In genomic region chr15:88764448-88764847, GRCh38 we compare ENCODE assay signal across 39 cellular contexts. TPM values are rescaled to one million over a fixed set of nuclear protein-coding genes. Genes with fewer than 3 reads are reported as not detected.
DNase-seq lines count a peak whose midpoint lies in the region; ATAC-seq, FAIRE-seq and TF ChIP-seq lines count a peak whose summit lies in the region.
"Had no signal": no experiment of that assay in that cellular context is flagged by ENCODE, and none has a peak within 500 bp of the region (broad histone marks: within the 10 kb centered on the region; RNA-seq: fewer than 3 reads in every experiment).

No MANE protein-coding gene starts in this region.

- no peak overlapping the region for H3K9ac ChIP-seq in HepG2 (ENCODE audit: insufficient read depth, low read depth, low read length)
- no peak overlapping the region for H3K9ac ChIP-seq in IMR-90 (ENCODE audit: low read depth, low read length)
- H3K9ac ChIP-seq in K562 (ENCODE audit: insufficient read depth in 1 of 2, low read depth in 2 of 2, low read length in 2 of 2) = no peak overlapping the region
- H3K9ac ChIP-seq: BLaER1; BLaER1 treated with 17β-estradiol and CSF1 and Interleukin-3, amounts not matched to agents 10 nM and 100 nM had no signal

- H2AFZ ChIP-seq in HepG2 (ENCODE audit: low read length) (no peak overlapping the region), IMR-90 (replicated peaks; ENCODE audit: low read length, poor library complexity) (no peak overlapping the region), K562 (ENCODE audit: low read depth, low read length) (no peak overlapping the region)

- H3K4me2 ChIP-seq in HepG2 (ENCODE audit: low read depth, low read length) (no peak overlapping the region), A549 (no peak overlapping the region), IMR-90 (ENCODE audit: low read depth, low read length) (no peak overlapping the region), K562 (ENCODE audit: insufficient read depth, low read length) (no peak overlapping the region)
- H3K4me2 ChIP-seq: BLaER1; BLaER1 treated with 17β-estradiol and CSF1 and Interleukin-3, amounts not matched to agents 10 nM and 100 nM had no signal

- H2AK5ac ChIP-seq in IMR-90 (ENCODE audit: low read depth, low read length) = no peak overlapping the region

- no TSS peak for BruUV-seq in HepG2 (replicated peaks; lab: Mats Ljungman, UMichigan)
- BruUV-seq in IMR-90 (replicated peaks; lab: Mats Ljungman, UMichigan) = no TSS peak
- BruUV-seq in K562 (replicated peaks; lab: Mats Ljungman, UMichigan) = no TSS peak

- no peak overlapping the region for H4K5ac ChIP-seq in IMR-90 (ENCODE audit: low read depth, low read length)

- H3K27me3 ChIP-seq in HepG2 (ENCODE audit: control insufficient read depth in 1 of 2, insufficient read depth in 2 of 2, low read length in 2 of 2) = peaks cover 0 to 29% of the 10 kb centered on the region in 2 experiments; a peak in 2 of 5 replicates
- H3K27me3 ChIP-seq in right lobe of liver = no peaks in the 10 kb centered on the region
- peaks cover 39% of the 10 kb centered on the region for H3K27me3 ChIP-seq in IMR-90 (ENCODE audit: control insufficient read depth, insufficient read depth, low read length)
- peaks cover 19 to 43% of the 10 kb centered on the region in 2 experiments for H3K27me3 ChIP-seq in K562 (ENCODE audit: control insufficient read depth in 2 of 2, insufficient read depth in 2 of 2, low read length in 2 of 2)
- peaks cover 21% of the 10 kb centered on the region for H3K27me3 ChIP-seq in lower lobe of right lung (ENCODE audit: low read depth)
- H3K27me3 ChIP-seq in HAP-1 (ENCODE audit: low read depth) = peaks cover 7% of the 10 kb centered on the region; the same call in 1 of the 2 replicates
- H3K27me3 ChIP-seq: BLaER1; BLaER1 treated with 17β-estradiol and CSF1 and Interleukin-3, amounts not matched to agents 10 nM and 100 nM had no signal

- no peak overlapping the region for H4K8ac ChIP-seq in IMR-90 (ENCODE audit: low read depth in 2 of 2, low read length in 2 of 2)

- TF ChIP-seq POLR2A in HepG2 (IDR thresholded peaks at IDR 0.05; ENCODE audit: insufficient read depth in 1 of 2, low read depth in 2 of 2, low read length in 2 of 2) (no peak), right lobe of liver (IDR thresholded peaks at IDR 0.05) (no peak), A549 (IDR thresholded peaks at IDR 0.05; ENCODE audit: low read length) (no peak), IMR-90 (IDR thresholded peaks at IDR 0.05; ENCODE audit: low read depth, low read length) (no peak), K562 (conservative IDR thresholded peaks at IDR 0.05) (no peak)

- CTCF ChIA-PET in HepG2 (lab: Yijun Ruan, JAX; ENCODE audit: low intra/inter-chr PET ratio, low total read pairs) = no interaction called here
- CTCF ChIA-PET in A549 (lab: Yijun Ruan, JAX) = no interaction called here
- CTCF ChIA-PET in IMR-90 (lab: Yijun Ruan, JAX) = no interaction called here
- CTCF ChIA-PET in K562 (lab: Yijun Ruan, JAX; ENCODE audit: low intra/inter-chr PET ratio) = no interaction called here

- TF ChIP-seq EP300 in HepG2 (IDR thresholded peaks at IDR 0.05; ENCODE audit: low read depth in 2 of 2, low read length in 2 of 2) (no peak), HepG2 (CRISPR knock-in tag; IDR thresholded peaks at IDR 0.05; ENCODE audit: borderline replicate concordance) (no peak), A549 (IDR thresholded peaks at IDR 0.05) (no peak), K562 (IDR thresholded peaks at IDR 0.05; ENCODE audit: low read length) (no peak)

- TF ChIP-seq RAD21 in HepG2 (CRISPR knock-in tag; IDR thresholded peaks at IDR 0.05) (no peak), A549 (conservative IDR thresholded peaks at IDR 0.05 in 1 of 2, IDR thresholded peaks at IDR 0.05 in 1 of 2) (no peak), IMR-90 (IDR thresholded peaks at IDR 0.05; ENCODE audit: low read length) (no peak), K562 (CRISPR knock-in tag; conservative IDR thresholded peaks at IDR 0.05 in 1 of 2, IDR thresholded peaks at IDR 0.05 in 1 of 2) (no peak)

- no peak overlapping the region for H2BK15ac ChIP-seq in IMR-90 (ENCODE audit: low read depth, low read length)

- H3K4me3 ChIP-seq in HepG2 (replicated peaks in 1 of 3; ENCODE audit: insufficient read depth in 1 of 3, low read depth in 2 of 3, low read length in 3 of 3) = no peak overlapping the region
- no peak overlapping the region for H3K4me3 ChIP-seq in right lobe of liver
- H3K4me3 ChIP-seq in A549 = no peak overlapping the region
- no peak overlapping the region for H3K4me3 ChIP-seq in IMR-90 (ENCODE audit: insufficient read depth, low read depth, low read length)
- no peak overlapping the region for H3K4me3 ChIP-seq in K562
- H3K4me3 ChIP-seq in lower lobe of right lung = no peak overlapping the region
- no peak overlapping the region for H3K4me3 ChIP-seq in HAP-1
- H3K4me3 ChIP-seq: BLaER1; BLaER1 treated with 17β-estradiol and CSF1 and Interleukin-3, amounts not matched to agents 10 nM and 100 nM had no signal

- no peaks in the 10 kb centered on the region for H3K79me1 ChIP-seq in IMR-90 (ENCODE audit: low read depth in 1 of 2, low read length in 2 of 2)

- H3K9me1 ChIP-seq in IMR-90 (ENCODE audit: insufficient read depth, low read length) (no peaks in the 10 kb centered on the region), K562 (ENCODE audit: control insufficient read depth, insufficient read depth, low read length) (no peaks in the 10 kb centered on the region)

- H3K4ac ChIP-seq in IMR-90 (ENCODE audit: low read depth, low read length) = no peak overlapping the region

- no peak overlapping the region for H3K18ac ChIP-seq in IMR-90 (ENCODE audit: low read depth, low read length)

- no peaks in the 10 kb centered on the region for H3K79me2 ChIP-seq in HepG2 (ENCODE audit: insufficient read depth, low read length)
- H3K79me2 ChIP-seq in K562 (ENCODE audit: control insufficient read depth, insufficient read depth, low read length) = no peaks in the 10 kb centered on the region

- no peak overlapping the region for H3K23ac ChIP-seq in IMR-90 (ENCODE audit: low read depth, low read length)

- DNase-seq in HepG2 (ENCODE audit: low spot score) = no peak
- DNase-seq in right lobe of liver = no peak
- DNase-seq in A549 (ENCODE audit: low read depth in 1 of 2, low spot score in 1 of 2) = no peak
- no peak for DNase-seq in IMR-90
- DNase-seq in K562 (ENCODE audit: extremely low read depth in 1 of 4, low spot score in 3 of 4) = no peak
- no peak for DNase-seq in lower lobe of right lung
- no peak for DNase-seq in HAP-1 (ENCODE audit: low spot score in 2 of 2)
- DNase-seq in NK-92 treated with Interleukin-12 subunit alpha and Interleukin-12 subunit beta, amount 100 ng/mL, for 24 hours (lab: John Stamatoyannopoulos, UW) = no peak
- DNase-seq: 8988T; ACHN; AML-193; BE2C; C1 segment of cervical spinal cord; Caco-2; Calu3; CD4-positive, alpha-beta memory T cell; CD4-positive, alpha-beta T cell; CD4-positive, CD25-positive, alpha-beta regulatory T cell; CD8-positive, alpha-beta memory T cell; CD8-positive, alpha-beta T cell; COR-L47; DMS 273 treated with DMSO at 0.1 percent for 48 hours; DMS153; DMS53; DMS79; DMS79 treated with DMSO at 0.1 percent for 48 hours; DND-41; EL had no signal

- no peak overlapping the region for H2BK120ac ChIP-seq in IMR-90 (ENCODE audit: low read depth, low read length)

- H2BK20ac ChIP-seq in IMR-90 (ENCODE audit: low read depth, low read length) = no peak overlapping the region

- intact Hi-C loops in HepG2 (cut with micrococcal nuclease; ENCODE audit: unreplicated experiment) (no loop called here), right lobe of liver (cut with DNase I) (no loop called here), IMR-90 (cut with micrococcal nuclease) (no loop called here), K562 (cut with micrococcal nuclease) (no loop called here), lower lobe of right lung (cut with DNase I) (no loop called here)

- POLR2A ChIA-PET in HepG2 (lab: Yijun Ruan, JAX) (no interaction called here), A549 (lab: Yijun Ruan, JAX) (no interaction called here), IMR-90 (lab: Charles Lee; ENCODE audit: unreplicated experiment) (no interaction called here), K562 (lab: Yijun Ruan, JAX) (no interaction called here)

- no peak for FAIRE-seq in HepG2 (lab: Jason Lieb, UNC)
- no peak for FAIRE-seq in A549 (lab: Jason Lieb, UNC)
- FAIRE-seq in K562 (lab: Jason Lieb, UNC) = no peak
- FAIRE-seq: A204.1, D721Med had no signal

- no peak overlapping the region for H3K14ac ChIP-seq in IMR-90 (replicated peaks; ENCODE audit: low read depth, low read length)

- H3K9me3 ChIP-seq in HepG2 (ENCODE audit: low read length) (no peaks in the 10 kb centered on the region), right lobe of liver (no peaks in the 10 kb centered on the region), A549 (peaks cover 22% of the 10 kb centered on the region), IMR-90 (ENCODE audit: control insufficient read depth, insufficient read depth, low read length) (peaks cover 3% of the 10 kb centered on the region), K562 (replicated peaks; ENCODE audit: control insufficient read depth, insufficient read depth, low read depth, low read length) (no peaks in the 10 kb centered on the region), lower lobe of right lung (no peaks in the 10 kb centered on the region), HAP-1 (no peaks in the 10 kb centered on the region; the same call in 1 of the 2 replicates)
- H3K9me3 ChIP-seq: BE2C had no signal

- H2BK5ac ChIP-seq in IMR-90 (ENCODE audit: low read depth, low read length, poor library complexity, severe bottlenecking) = no peak overlapping the region

- H3K27ac ChIP-seq in HepG2 (ENCODE audit: extremely low read length, insufficient read depth, low read length) (no peak overlapping the region), right lobe of liver (no peak overlapping the region), A549 (no peak overlapping the region), IMR-90 (ENCODE audit: insufficient read depth, low read length) (no peak overlapping the region), K562 (ENCODE audit: extremely low read depth, low read depth, low read length) (no peak overlapping the region), lower lobe of right lung (no peak overlapping the region)
- H3K27ac ChIP-seq: 22Rv1; BLaER1; BLaER1 treated with 17β-estradiol and CSF1 and Interleukin-3, amounts not matched to agents 10 nM and 100 nM; C4-2B had no signal

- H2AK9ac ChIP-seq in IMR-90 (replicated peaks; ENCODE audit: low read depth, low read length, poor library complexity) = no peak overlapping the region

- WGBS in HepG2 (ENCODE audit: low lambda C conversion rate) = 0% methylated on average over 1 of the region's 1 CpG
- 67% methylated on average over 1 of the region's 1 CpG for WGBS in right lobe of liver (ENCODE audit: insufficient coverage, low coverage, low lambda C conversion rate, missing lambda C conversion rate)
- WGBS in A549 (ENCODE audit: missing lambda C conversion rate) = 3% methylated on average over 1 of the region's 1 CpG
- WGBS in IMR-90 (ENCODE audit: extremely low coverage in 2 of 2, insufficient read length in 1 of 2), 2 experiments = no CpG with 5 or more reads among the region's 1 CpG
- 0% methylated on average over 1 of the region's 1 CpG for WGBS in K562 (ENCODE audit: insufficient coverage, low coverage, missing lambda C conversion rate)

- no peak overlapping the region for H3K56ac ChIP-seq in IMR-90 (ENCODE audit: extremely low read depth, insufficient read depth, low read length)

- TF ChIP-seq CTCF in HepG2 (CRISPR knock-in tag; IDR thresholded peaks at IDR 0.05) (no peak), right lobe of liver (IDR thresholded peaks at IDR 0.05) (no peak), A549 (IDR thresholded peaks at IDR 0.05) (no peak), IMR-90 (conservative IDR thresholded peaks at IDR 0.05; ENCODE audit: low read depth, low read length) (no peak), K562 (IDR thresholded peaks at IDR 0.05 in 2 of 3, conservative IDR thresholded peaks at IDR 0.05 in 1 of 3; ENCODE audit: insufficient read depth in 2 of 3, low read depth in 1 of 3, low read length in 3 of 3) (no peak), lower lobe of right lung (IDR thresholded peaks at IDR 0.05) (no peak)

- ATAC-seq in HepG2 (no peak), right lobe of liver (no peak), A549 (no peak), IMR-90 (ENCODE audit: low read depth) (no peak), K562 (no peak), lower lobe of right lung (no peak)
- ATAC-seq: CD8-positive, alpha-beta T cell had no signal

- no peaks in the 10 kb centered on the region for H3K4me1 ChIP-seq in HepG2 (ENCODE audit: insufficient read depth, low read length)
- H3K4me1 ChIP-seq in right lobe of liver = no peaks in the 10 kb centered on the region
- H3K4me1 ChIP-seq in A549 = no peaks in the 10 kb centered on the region
- H3K4me1 ChIP-seq in IMR-90 (ENCODE audit: control insufficient read depth, insufficient read depth, low read length) = no peaks in the 10 kb centered on the region
- H3K4me1 ChIP-seq in K562 (replicated peaks in 1 of 2; ENCODE audit: control insufficient read depth in 2 of 2, insufficient read depth in 2 of 2, low read length in 2 of 2) = peaks cover 0 to 2% of the 10 kb centered on the region in 2 experiments; a peak in 2 of 5 replicates
- no peaks in the 10 kb centered on the region for H3K4me1 ChIP-seq in lower lobe of right lung
- no peaks in the 10 kb centered on the region for H3K4me1 ChIP-seq in HAP-1
- H3K4me1 ChIP-seq: BE2C; BLaER1; BLaER1 treated with 17β-estradiol and CSF1 and Interleukin-3, amounts not matched to agents 10 nM and 100 nM; Caco-2 had no signal

- no peaks in the 10 kb centered on the region for H4K20me1 ChIP-seq in HepG2 (ENCODE audit: insufficient read depth, low read length)
- no peaks in the 10 kb centered on the region for H4K20me1 ChIP-seq in IMR-90 (ENCODE audit: insufficient read depth, low read length)
- no peaks in the 10 kb centered on the region for H4K20me1 ChIP-seq in K562 (replicated peaks; ENCODE audit: control insufficient read depth, insufficient read depth, low read length)
- H4K20me1 ChIP-seq: BLaER1; BLaER1 treated with 17β-estradiol and CSF1 and Interleukin-3, amounts not matched to agents 10 nM and 100 nM had no signal

- dilution Hi-C loops in IMR-90 (cut with HindIII; ENCODE audit: low sequenced_read_pairs, unreplicated experiment) = no loop called here

- H3K36me3 ChIP-seq in HepG2 (replicated peaks in 1 of 2; ENCODE audit: control insufficient read depth in 1 of 2, insufficient read depth in 2 of 2, low read length in 2 of 2) (no peaks in the 10 kb centered on the region), right lobe of liver (no peaks in the 10 kb centered on the region), IMR-90 (ENCODE audit: control insufficient read depth, insufficient read depth, low read length) (no peaks in the 10 kb centered on the region), K562 (ENCODE audit: control insufficient read depth, insufficient read depth, low read length) (no peaks in the 10 kb centered on the region), lower lobe of right lung (no peaks in the 10 kb centered on the region), HAP-1 (replicated peaks) (no peaks in the 10 kb centered on the region)
- H3K36me3 ChIP-seq: BE2C; BLaER1; BLaER1 treated with 17β-estradiol and CSF1 and Interleukin-3, amounts not matched to agents 10 nM and 100 nM had no signal

- H4K91ac ChIP-seq in IMR-90 (ENCODE audit: insufficient read depth, low read depth, low read length) = no peak overlapping the region

- in situ Hi-C loops in HepG2 (cut with HindIII; ENCODE audit: extremely low pct_ligation_motif_present, low pct_unique_long_range_greater_than_20kb) = no loop called here
- in situ Hi-C loops in IMR-90 (cut with MboI; ENCODE audit: low sequenced_read_pairs) = no loop called here
- in situ Hi-C loops in K562 (cut with MboI) = no loop called here
- in situ Hi-C loops in HAP-1 (cut with MboI; ENCODE audit: low sequenced_read_pairs) = no loop called here

RNA-seq across cellular contexts. Expression of gene ACAN, which starts 38.8 kb away (rescaled TPM):
- total RNA-seq in HepG2 (2016; rRNA removed; fragmentation: Illumina TruSeq; extraction: Trizol) = not detected in 2 replicates
- total RNA-seq in HepG2 (2016; cell fraction: cytosol; rRNA removed; fragmentation: Illumina TruSeq; extraction: Trizol; ENCODE audit: low read depth) = not detected in 2 replicates
- total RNA-seq in HepG2 (2016; cell fraction: insoluble cytoplasmic fraction; rRNA removed; fragmentation: Illumina TruSeq; extraction: Trizol) = not detected in 2 replicates
- total RNA-seq in HepG2 (2016; cell fraction: membrane; rRNA removed; fragmentation: Illumina TruSeq; extraction: Trizol) = not detected in 2 replicates
- total RNA-seq in HepG2 (2016; cell fraction: nucleus; rRNA removed; fragmentation: Illumina TruSeq; extraction: Trizol) = not detected in 2 replicates
- polyA plus RNA-seq in HepG2 (2011; rRNA removed) = not detected in 2 replicates
- polyA plus RNA-seq in HepG2 (2011; cell fraction: cytosol; rRNA removed) = not detected in 2 replicates
- polyA plus RNA-seq in HepG2 (2011; cell fraction: nucleus; rRNA removed) = not detected in 2 replicates
- polyA plus RNA-seq in HepG2 (2012) = not detected in 2 replicates
- polyA plus RNA-seq in HepG2 (2016; cell fraction: cytosol; fragmentation: Illumina TruSeq; extraction: Trizol; ENCODE audit: low read depth) = not detected in 2 replicates
- not detected in 2 replicates for polyA plus RNA-seq in HepG2 (2016; cell fraction: insoluble cytoplasmic fraction; fragmentation: Illumina TruSeq; extraction: Trizol; ENCODE audit: low read depth)
- not detected in 2 replicates for polyA plus RNA-seq in HepG2 (2016; cell fraction: membrane; fragmentation: Illumina TruSeq; extraction: Trizol; ENCODE audit: low read depth)
- polyA plus RNA-seq in HepG2 (2016; cell fraction: nucleus; fragmentation: Illumina TruSeq; extraction: Trizol; ENCODE audit: insufficient read depth, low read depth) = not detected in 2 replicates
- polyA minus RNA-seq in HepG2 (2011; rRNA and poly(A)+ RNA removed; ENCODE audit: low replicate concordance) = not detected in 2 replicates
- not detected in 2 replicates for polyA minus RNA-seq in HepG2 (2011; cell fraction: cytosol; rRNA and poly(A)+ RNA removed)
- polyA minus RNA-seq in HepG2 (2011; cell fraction: nucleus; rRNA and poly(A)+ RNA removed) = not detected in 2 replicates
- total RNA-seq in right lobe of liver = under 1 TPM in 1 of 6 experiments, not detected in 5; 0.07 TPM
- not detected in 2 replicates for polyA plus RNA-seq in A549 (2011; rRNA removed)
- 0.01 TPM in 1 of 2 replicates, not detected in the other for polyA plus RNA-seq in A549 (2012; cell fraction: cytosol; rRNA removed)
- 0.01 TPM in 1 of 2 replicates, not detected in the other for polyA plus RNA-seq in A549 (2012; cell fraction: nucleus; rRNA removed)
- polyA plus RNA-seq in A549 (2017; fragmentation: RNase III; extraction: RNeasy Plus Mini Kit Qiagen cat#74134 plus additional on column Dnase treatment) = 0.01 to 0.05 TPM in 2 of 3 replicates, not detected in the other
- not detected in 2 replicates for polyA minus RNA-seq in A549 (2011; rRNA and poly(A)+ RNA removed)
- 0.54 and 0.56 TPM in 2 replicates for total RNA-seq in IMR-90 (2012; rRNA removed)
- 0.96 and 1.2 TPM in 2 replicates for polyA plus RNA-seq in IMR-90 (2012; rRNA removed)
- 1.1 and 1.3 TPM in 2 replicates for polyA plus RNA-seq in IMR-90 (2012; cell fraction: cytosol; rRNA removed)
- 0.85 and 1.8 TPM in 2 replicates for polyA plus RNA-seq in IMR-90 (2012; cell fraction: nucleus; rRNA removed; ENCODE audit: low replicate concordance)
- total RNA-seq in K562 (2011; cell fraction: chromatin; rRNA removed; ENCODE audit: low replicate concordance) = not detected in 2 replicates
- total RNA-seq in K562 (2011; cell fraction: nucleolus; rRNA removed) = not detected in 2 replicates
- not detected in 2 replicates for total RNA-seq in K562 (2011; cell fraction: nucleoplasm; rRNA removed)
- total RNA-seq in K562 (2014; rRNA removed) = not detected in 2 replicates
- total RNA-seq in K562 (2014; rRNA removed; fragmentation: Illumina TruSeq; extraction: Trizol) = not detected in 2 replicates
- total RNA-seq in K562 (2015; rRNA removed; fragmentation: Illumina TruSeq; extraction: Trizol) = not detected in 2 replicates
- total RNA-seq in K562 (2021) = not detected in 2 replicates
- polyA plus RNA-seq in K562 (2011; rRNA removed) = not detected in 2 replicates
- not detected in 2 replicates for polyA plus RNA-seq in K562 (2011; cell fraction: cytosol; rRNA removed)
- polyA plus RNA-seq in K562 (2011; cell fraction: nucleus; rRNA removed) = not detected in 2 replicates
- polyA plus RNA-seq in K562 (2012) = not detected in 2 replicates
- not detected in 2 replicates for polyA plus RNA-seq in K562 (2014; fragmentation: Illumina TruSeq; extraction: Trizol)
- not detected for polyA plus RNA-seq in K562 (2014; fragmentation: Nextera tagmentation; extraction: Ambion mirVana)
- polyA plus RNA-seq in K562 (2014; rRNA removed) = not detected in 2 replicates
- not detected in 2 replicates for polyA minus RNA-seq in K562 (2011; rRNA and poly(A)+ RNA removed)
- polyA minus RNA-seq in K562 (2011; cell fraction: cytosol; rRNA and poly(A)+ RNA removed) = not detected in 2 replicates
- not detected in 2 replicates for polyA minus RNA-seq in K562 (2011; cell fraction: nucleus; rRNA and poly(A)+ RNA removed)
- 0.12 TPM for total RNA-seq in lower lobe of right lung
- total RNA-seq: A172; A673; B cell; Caco-2; Calu3; CD4-positive, alpha-beta memory T cell; CD4-positive, alpha-beta T cell; CD4-positive, CD25-positive, alpha-beta regulatory T cell; CD8-positive, alpha-beta memory T cell; CD8-positive, alpha-beta T cell; Daoy had no signal
- polyA plus RNA-seq: CD14-positive monocyte; CD8-positive, alpha-beta memory T cell had no signal

Comparison
In these comparisons a context has a peak if more than half of its experiments do, and no peak if none do; other contexts are left out.
1. Of the 241 proteins assayed by ChIP-seq in both HepG2 and K562: peak only in HepG2: MAFF and MAFK; only in K562: none; in both: none; in neither: 239.